In genomic region chr11:67631427-67631826, GRCh38 we compare ENCODE assay signal across 1 cellular context.
TF ChIP-seq lines count a peak whose summit lies in the region.

No MANE protein-coding gene starts in this region.

TF ChIP-seq in WTC11, 78 proteins besides CTCF, POLR2A, EP300 and RAD21 (continued from another document):
- no peak for TF ChIP-seq SP1 (CRISPR knock-in tag; conservative IDR thresholded peaks at IDR 0.05)
- no peak for TF ChIP-seq ZNF317 (CRISPR knock-in tag; IDR thresholded peaks at IDR 0.05; ENCODE audit: borderline replicate concordance, low read depth)
- no peak for TF ChIP-seq AR (CRISPR knock-in tag; IDR thresholded peaks at IDR 0.05)
